ENCODE assay signal across 8 cellular contexts in genomic region chr1:234862944-234863515, GRCh38.
DNase-seq lines count a peak whose midpoint lies in the region; ATAC-seq and TF ChIP-seq lines count a peak whose summit lies in the region.

No MANE protein-coding gene starts in this region.

- H3K9ac ChIP-seq in muscle layer of colon (ENCODE audit: low read length) = peak overlapping the region; percentile 16

- intact Hi-C loops in esophagus squamous epithelium (cut with DNase I) = no loop called here
- intact Hi-C loops in uterus (cut with DNase I; ENCODE audit: low total_unique reads) = no loop called here

- peak in 2 of 6 experiments; percentile 3 to 5 for TF ChIP-seq CTCF in esophagus squamous epithelium (IDR thresholded peaks at IDR 0.05)
- TF ChIP-seq CTCF in uterus (IDR thresholded peaks at IDR 0.05) = no peak

- H3K9me3 Mint-ChIP-seq in activated CD4-positive, alpha-beta T cell treated with anti-CD3 and anti-CD28 coated beads, Interleukin-2, amount 10 ng/mL, durations not matched to agents 7 days and 5 days = peaks cover 10% of the 10 kb centered on the region

- no peaks in the 10 kb centered on the region for H3K9me3 ChIP-seq in esophagus squamous epithelium
- no peaks in the 10 kb centered on the region for H3K9me3 ChIP-seq in muscle layer of colon (ENCODE audit: low read length)
- no peaks in the 10 kb centered on the region for H3K9me3 ChIP-seq in uterus
- H3K9me3 ChIP-seq in HAP-1 = no peaks in the 10 kb centered on the region

- POLR2A ChIA-PET in activated CD4-positive, alpha-beta T cell treated with anti-CD3 and anti-CD28 coated beads, Interleukin-2, amount 10 ng/mL, durations not matched to agents 7 days and 5 days (lab: Charles Lee) = no interaction called here

- no peaks in the 10 kb centered on the region for H3K36me3 ChIP-seq in esophagus squamous epithelium
- H3K36me3 ChIP-seq in muscle layer of colon (ENCODE audit: insufficient read depth, low read length) = no peaks in the 10 kb centered on the region
- no peaks in the 10 kb centered on the region for H3K36me3 ChIP-seq in uterus
- no peaks in the 10 kb centered on the region for H3K36me3 ChIP-seq in HAP-1 (replicated peaks)

- WGBS in esophagus squamous epithelium, 2 donors = 9 to 11% methylated on average over 3 to 11 of the region's 13 CpGs

- H3K4me1 ChIP-seq in esophagus squamous epithelium (peaks cover 20 to 49% (median 41%) of the 10 kb centered on the region in 3 donors), muscle layer of colon (ENCODE audit: insufficient read depth, low read length) (peaks cover 44% of the 10 kb centered on the region), uterus (peaks cover 4 to 9% of the 10 kb centered on the region in 2 donors), HAP-1 (no peaks in the 10 kb centered on the region)

- peaks cover 3% of the 10 kb centered on the region for H3K36me3 Mint-ChIP-seq in activated CD4-positive, alpha-beta T cell treated with anti-CD3 and anti-CD28 coated beads, Interleukin-2, amount 10 ng/mL, durations not matched to agents 7 days and 5 days (ENCODE audit: low read depth)

- no peak for DNase-seq in activated CD4-positive, alpha-beta T cell treated with anti-CD3 and anti-CD28 coated beads, Interleukin-2, amount 10 ng/mL, durations not matched to agents 7 days and 5 days
- DNase-seq in activated CD4-positive, alpha-beta T cell treated with anti-CD3 and anti-CD28 coated beads, Interleukin-2, amount 50 U/mL, for 4 hours = no peak
- DNase-seq in esophagus squamous epithelium (lab: John Stamatoyannopoulos, UW) (no peak), uterus (peak; percentile 70 to 75), NOMO-1 treated with DMSO at 0.1 percent for 48 hours (lab: John Stamatoyannopoulos, UW; ENCODE audit: unreplicated experiment) (no peak), HAP-1 (ENCODE audit: low spot score in 2 of 2) (no peak)

- no peak overlapping the region for H3K4me3 Mint-ChIP-seq in activated CD4-positive, alpha-beta T cell treated with anti-CD3 and anti-CD28 coated beads, Interleukin-2, amount 10 ng/mL, durations not matched to agents 7 days and 5 days

- H3K4me1 Mint-ChIP-seq in activated CD4-positive, alpha-beta T cell treated with anti-CD3 and anti-CD28 coated beads, Interleukin-2, amount 10 ng/mL, durations not matched to agents 7 days and 5 days = peaks cover 14% of the 10 kb centered on the region

- in situ Hi-C loops in HAP-1 (cut with MboI; ENCODE audit: low sequenced_read_pairs) = no loop called here

- peak overlapping the region in 3 of 4 donors; percentile 13 to 35 (median 24) for H3K4me3 ChIP-seq in esophagus squamous epithelium
- peak overlapping the region; percentile 14 for H3K4me3 ChIP-seq in muscle layer of colon (ENCODE audit: low read depth in 1 of 2, low read length in 2 of 2)
- H3K4me3 ChIP-seq in uterus = no peak overlapping the region
- no peak overlapping the region for H3K4me3 ChIP-seq in HAP-1

- no peaks in the 10 kb centered on the region for H3K27me3 ChIP-seq in esophagus squamous epithelium
- H3K27me3 ChIP-seq in muscle layer of colon (ENCODE audit: control insufficient read depth in 1 of 2, insufficient read depth in 2 of 2, low read length in 2 of 2) = no peaks in the 10 kb centered on the region
- H3K27me3 ChIP-seq in uterus = no peaks in the 10 kb centered on the region
- no peaks in the 10 kb centered on the region for H3K27me3 ChIP-seq in HAP-1 (ENCODE audit: low read depth)

- TF ChIP-seq POLR2A in esophagus squamous epithelium (IDR thresholded peaks at IDR 0.05) = no peak
- TF ChIP-seq POLR2A in uterus (IDR thresholded peaks at IDR 0.05) = no peak

- H3K27ac Mint-ChIP-seq in activated CD4-positive, alpha-beta T cell treated with anti-CD3 and anti-CD28 coated beads, Interleukin-2, amount 10 ng/mL, durations not matched to agents 7 days and 5 days = peak overlapping the region; percentile 5

- CTCF ChIA-PET in activated CD4-positive, alpha-beta T cell treated with anti-CD3 and anti-CD28 coated beads, Interleukin-2, amount 10 ng/mL, durations not matched to agents 7 days and 5 days (lab: Charles Lee) = interaction anchor here (1.0 to 1.9 kb wide), 4 partner anchors 9 to 24 kb away, joined by 3 to 5 read pairs (median 3); no protein-coding TSS in a partner anchor

- no peaks in the 10 kb centered on the region for H3K27me3 Mint-ChIP-seq in activated CD4-positive, alpha-beta T cell treated with anti-CD3 and anti-CD28 coated beads, Interleukin-2, amount 10 ng/mL, durations not matched to agents 7 days and 5 days

- no peak for ATAC-seq in HG03025 (IDR thresholded peaks at IDR 0.05; ENCODE audit: low FRiP score, unreplicated experiment)

- peak overlapping the region; percentile 56 to 84 (median 79) for H3K27ac ChIP-seq in esophagus squamous epithelium
- H3K27ac ChIP-seq in muscle layer of colon (ENCODE audit: low read depth, low read length) = peak overlapping the region; percentile 92
- peak overlapping the region; percentile 70 to 76 for H3K27ac ChIP-seq in uterus

Comparison
In these comparisons a context has a peak if more than half of its experiments do, and no peak if none do; other contexts are left out.
1. DNase-seq: peak in uterus (2 of 2); none in activated CD4-positive, alpha-beta T cell treated with anti-CD3 and anti-CD28 coated beads, Interleukin-2, amount 10 ng/mL, durations not matched to agents 7 days and 5 days (single experiment), activated CD4-positive, alpha-beta T cell treated with anti-CD3 and anti-CD28 coated beads, Interleukin-2, amount 50 U/mL, for 4 hours (0 of 2), esophagus squamous epithelium (single experiment), NOMO-1 treated with DMSO at 0.1 percent for 48 hours (single experiment) and HAP-1 (0 of 2).
2. H3K4me3 ChIP-seq: peak in esophagus squamous epithelium (3 of 4) and muscle layer of colon (2 of 2); none in uterus (0 of 2) and HAP-1 (single experiment).
3. Peak in every context shown above with its lines, with median percentiles within 50 percentile points of each other: H3K27ac ChIP-seq.